12 cellular contexts compared by ENCODE assay signal in genomic region chr15:73941044-73941443, GRCh38. TPM values are rescaled to one million over a fixed set of nuclear protein-coding genes. Genes with fewer than 3 reads are reported as not detected.
DNase-seq lines count a peak whose midpoint lies in the region; ATAC-seq, FAIRE-seq and TF ChIP-seq lines count a peak whose summit lies in the region.
"Had no signal": no experiment of that assay in that cellular context is flagged by ENCODE, and none has a peak within 500 bp of the region (broad histone marks: within the 10 kb centered on the region; RNA-seq: fewer than 3 reads in every experiment).

No MANE protein-coding gene starts in this region.

- WGBS in body of pancreas, 2 donors, result 80 to 100% methylated on average over 1 of the region's 1 CpG
- WGBS in aorta, 2 donors, result 0 to 11% methylated on average over 1 of the region's 1 CpG

- intact Hi-C loops in Right ventricle myocardium inferior (cut with DNase I) (no loop called here), cardiac septum (cut with DNase I) (no loop called here), body of pancreas (cut with DNase I) (no loop called here), kidney (cut with DNase I) (no loop called here), aorta (cut with DNase I) (no loop called here)
- intact Hi-C loops in activated CD4-positive, alpha-beta memory T cell treated with anti-CD3 and anti-CD28 coated beads for 36 hours (cut with micrococcal nuclease), result no loop called here

- peak; percentile 38 for ATAC-seq in Right ventricle myocardium inferior
- ATAC-seq in body of pancreas, result peak; percentile 26
- ATAC-seq in aorta (ENCODE audit: low FRiP score), result peak; percentile 75

- peaks cover 4% of the 10 kb centered on the region for H3K4me1 ChIP-seq in body of pancreas
- peaks cover 8% of the 10 kb centered on the region in 2 donors for H3K4me1 ChIP-seq in kidney (ENCODE audit: control insufficient read depth in 1 of 2, insufficient read depth in 1 of 2, low read depth in 1 of 2, low read length in 2 of 2)
- peaks cover 5 to 13% of the 10 kb centered on the region in 2 donors for H3K4me1 ChIP-seq in aorta (ENCODE audit: control insufficient read depth in 1 of 2, insufficient read depth in 2 of 2, low read length in 2 of 2)

- CTCF ChIA-PET in activated CD4-positive, alpha-beta memory T cell treated with anti-CD3 and anti-CD28 coated beads for 36 hours (lab: Charles Lee), result interaction anchor here (0.7 to 1.4 kb wide), 3 partner anchors 10 to 32 kb away, joined by 3 to 7 read pairs (median 3); no protein-coding TSS in a partner anchor

- TF ChIP-seq CTCF in body of pancreas (IDR thresholded peaks at IDR 0.05), result no peak
- TF ChIP-seq CTCF in kidney (IDR thresholded peaks at IDR 0.05; ENCODE audit: borderline replicate concordance, extremely low read depth, insufficient read depth), result no peak

- no peaks in the 10 kb centered on the region for H3K36me3 ChIP-seq in body of pancreas (replicated peaks in 1 of 2; ENCODE audit: insufficient read depth in 1 of 2, low read depth in 2 of 2)
- H3K36me3 ChIP-seq in kidney (ENCODE audit: control insufficient read depth in 1 of 2, insufficient read depth in 2 of 2, low read length in 2 of 2), result no peaks in the 10 kb centered on the region
- no peaks in the 10 kb centered on the region for H3K36me3 ChIP-seq in aorta (ENCODE audit: control insufficient read depth in 1 of 2, insufficient read depth in 2 of 2, low read length in 1 of 2)
- H3K36me3 ChIP-seq: BE2C had no signal

- no peak overlapping the region for H3K27ac Mint-ChIP-seq in activated CD4-positive, alpha-beta memory T cell treated with anti-CD3 and anti-CD28 coated beads for 36 hours
- H3K27ac Mint-ChIP-seq in T-helper 2 cell treated with Interferon-gamma antibody and Interleukin-4, amounts not matched to agents 5 μg/mL and 100 μg/mL, for 36 hours, result no peak overlapping the region
- H3K27ac Mint-ChIP-seq: activated naive CD4-positive, alpha-beta T cell treated with anti-CD3 and anti-CD28 coated beads, Interleukin-2, amount 50 U/mL, for 24 hours had no signal

- FAIRE-seq in kidney (lab: Jason Lieb, UNC), result no peak

- no peak overlapping the region for H3K4me3 Mint-ChIP-seq in activated CD4-positive, alpha-beta memory T cell treated with anti-CD3 and anti-CD28 coated beads for 36 hours
- H3K4me3 Mint-ChIP-seq in T-helper 2 cell treated with Interferon-gamma antibody and Interleukin-4, amounts not matched to agents 5 μg/mL and 100 μg/mL, for 36 hours, result no peak overlapping the region
- H3K4me3 Mint-ChIP-seq: activated naive CD4-positive, alpha-beta T cell treated with anti-CD3 and anti-CD28 coated beads, Interleukin-2, amount 50 U/mL, for 24 hours had no signal

- no peak overlapping the region for H3K4me3 ChIP-seq in body of pancreas
- H3K4me3 ChIP-seq in kidney (ENCODE audit: low read length in 2 of 2), result no peak overlapping the region
- H3K4me3 ChIP-seq in aorta (ENCODE audit: low read length in 2 of 2), result no peak overlapping the region

- no peaks in the 10 kb centered on the region for H3K9me3 ChIP-seq in body of pancreas
- no peaks in the 10 kb centered on the region for H3K9me3 ChIP-seq in kidney (ENCODE audit: control insufficient read depth in 1 of 2, low read length in 2 of 2)
- no peaks in the 10 kb centered on the region for H3K9me3 ChIP-seq in aorta (ENCODE audit: control insufficient read depth, low read length)
- H3K9me3 ChIP-seq: BE2C had no signal

- H3K9me3 Mint-ChIP-seq in activated CD4-positive, alpha-beta memory T cell treated with anti-CD3 and anti-CD28 coated beads for 36 hours, result no peaks in the 10 kb centered on the region
- no peaks in the 10 kb centered on the region for H3K9me3 Mint-ChIP-seq in T-helper 2 cell treated with Interferon-gamma antibody and Interleukin-4, amounts not matched to agents 5 μg/mL and 100 μg/mL, for 36 hours
- H3K9me3 Mint-ChIP-seq: activated naive CD4-positive, alpha-beta T cell treated with anti-CD3 and anti-CD28 coated beads, Interleukin-2, amount 50 U/mL, for 24 hours had no signal

- peaks cover 14% of the 10 kb centered on the region for H3K4me1 Mint-ChIP-seq in activated CD4-positive, alpha-beta memory T cell treated with anti-CD3 and anti-CD28 coated beads for 36 hours (ENCODE audit: low read depth)
- peaks cover 12% of the 10 kb centered on the region for H3K4me1 Mint-ChIP-seq in T-helper 2 cell treated with Interferon-gamma antibody and Interleukin-4, amounts not matched to agents 5 μg/mL and 100 μg/mL, for 36 hours (ENCODE audit: low read depth)

- DNase-seq in Right ventricle myocardium inferior (ENCODE audit: missing footprints) (no peak), cardiac septum (ENCODE audit: low spot score) (no peak), body of pancreas (no peak), kidney (peak; percentile 54), aorta (peak; percentile 86 to 87), NOMO-1 treated with dmso at 0.1 percent for 144 hours (lab: John Stamatoyannopoulos, UW; ENCODE audit: unreplicated experiment) (no peak)
- DNase-seq in activated CD4-positive, alpha-beta memory T cell treated with anti-CD3 and anti-CD28 coated beads for 36 hours, result no peak
- DNase-seq in T-helper 2 cell treated with Interferon-gamma antibody and Interleukin-4, amounts not matched to agents 5 μg/mL and 100 μg/mL, for 36 hours (ENCODE audit: low spot score), result no peak
- DNase-seq: NCI-H2107 had no signal

- no peak for TF ChIP-seq POLR2A in body of pancreas (IDR thresholded peaks at IDR 0.05)

- no peak overlapping the region for H3K9ac ChIP-seq in kidney (ENCODE audit: low read length in 2 of 2)

- POLR2A ChIA-PET in activated CD4-positive, alpha-beta memory T cell treated with anti-CD3 and anti-CD28 coated beads for 36 hours (lab: Charles Lee), result no interaction called here

- no peaks in the 10 kb centered on the region for H3K27me3 Mint-ChIP-seq in activated CD4-positive, alpha-beta memory T cell treated with anti-CD3 and anti-CD28 coated beads for 36 hours
- H3K27me3 Mint-ChIP-seq in T-helper 2 cell treated with Interferon-gamma antibody and Interleukin-4, amounts not matched to agents 5 μg/mL and 100 μg/mL, for 36 hours (ENCODE audit: low read depth), result peaks cover 2% of the 10 kb centered on the region
- H3K27me3 Mint-ChIP-seq: activated naive CD4-positive, alpha-beta T cell treated with anti-CD3 and anti-CD28 coated beads, Interleukin-2, amount 50 U/mL, for 24 hours had no signal

- H3K27ac ChIP-seq in body of pancreas (no peak overlapping the region), kidney (ENCODE audit: low read depth in 2 of 2, low read length in 2 of 2) (peak overlapping the region in 1 of 2 donors; percentile 33), aorta (ENCODE audit: low read depth in 1 of 2, low read length in 2 of 2) (peak overlapping the region; percentile 80 to 96)
- H3K27ac ChIP-seq: HL-60 had no signal

- no peaks in the 10 kb centered on the region for H3K27me3 ChIP-seq in body of pancreas
- H3K27me3 ChIP-seq in aorta (ENCODE audit: control insufficient read depth in 1 of 2, insufficient read depth in 2 of 2, low read length in 1 of 2), result no peaks in the 10 kb centered on the region
- H3K27me3 ChIP-seq: BE2C had no signal

- H3K36me3 Mint-ChIP-seq in activated CD4-positive, alpha-beta memory T cell treated with anti-CD3 and anti-CD28 coated beads for 36 hours, result no peaks in the 10 kb centered on the region
- H3K36me3 Mint-ChIP-seq in T-helper 2 cell treated with Interferon-gamma antibody and Interleukin-4, amounts not matched to agents 5 μg/mL and 100 μg/mL, for 36 hours (ENCODE audit: low read depth), result no peaks in the 10 kb centered on the region
- H3K36me3 Mint-ChIP-seq: activated naive CD4-positive, alpha-beta T cell treated with anti-CD3 and anti-CD28 coated beads, Interleukin-2, amount 50 U/mL, for 24 hours had no signal

RNA-seq across cellular contexts. Expression of gene LOXL1, which starts 14.8 kb away (rescaled TPM):
- total RNA-seq in Right ventricle myocardium inferior (15.9 TPM), cardiac septum (29.1 TPM), body of pancreas (10 to 100 TPM in 1 of 2 donors, 1 to 10 TPM in 1; 8.6 to 14.5 TPM), kidney (33.2 TPM), aorta (100 to 1,000 TPM; 108 to 115 TPM)
- polyA plus RNA-seq in kidney (ENCODE audit: insufficient read depth, low read depth, low replicate concordance) (35.1 TPM), aorta (100 to 1,000 TPM in 1 of 2 donors, 10 to 100 TPM in 1; 49.0 to 138 TPM)
- 1 to 10 TPM; 2.5 to 3.3 TPM for total RNA-seq in activated CD4-positive, alpha-beta memory T cell treated with anti-CD3 and anti-CD28 coated beads for 36 hours

RNA-seq across cellular contexts. Expression of gene STOML1, which starts 51.1 kb away (rescaled TPM):
- total RNA-seq in Right ventricle myocardium inferior (31.2 TPM), cardiac septum (32.1 TPM), body of pancreas (10 to 100 TPM in 1 of 2 donors, 1 to 10 TPM in 1; 6.0 to 10.2 TPM), kidney (22.2 TPM), aorta (10 to 100 TPM; 12.9 to 16.4 TPM)
- polyA plus RNA-seq in kidney (ENCODE audit: insufficient read depth, low read depth, low replicate concordance) (15.0 TPM), aorta (10 to 100 TPM; 10.5 to 19.2 TPM)
- total RNA-seq in activated CD4-positive, alpha-beta memory T cell treated with anti-CD3 and anti-CD28 coated beads for 36 hours, result 10 to 100 TPM in 1 of 2 experiments, 1 to 10 TPM in 1; 7.1 to 10.1 TPM

RNA-seq across cellular contexts. Expression of gene PML, which starts 53.5 kb away (rescaled TPM):
- 22.3 TPM for total RNA-seq in Right ventricle myocardium inferior
- total RNA-seq in cardiac septum, result 24.6 TPM
- 10 to 100 TPM; 27.8 to 38.2 TPM for total RNA-seq in body of pancreas
- total RNA-seq in kidney, result 82.9 TPM
- 19.6 TPM for polyA plus RNA-seq in kidney (ENCODE audit: insufficient read depth, low read depth, low replicate concordance)
- 10 to 100 TPM; 72.6 to 91.9 TPM for total RNA-seq in aorta
- 10 to 100 TPM in 1 of 2 donors, 1 to 10 TPM in 1; 8.6 to 45.5 TPM for polyA plus RNA-seq in aorta
- 10 to 100 TPM; 67.6 to 69.8 TPM for total RNA-seq in activated CD4-positive, alpha-beta memory T cell treated with anti-CD3 and anti-CD28 coated beads for 36 hours

Comparison
In these comparisons a context has a peak if more than half of its experiments do, and no peak if none do; other contexts are left out.
1. DNase-seq: peak in kidney (single experiment) and aorta (2 of 2); none in Right ventricle myocardium inferior (single experiment), cardiac septum (single experiment), body of pancreas (0 of 4), NOMO-1 treated with dmso at 0.1 percent for 144 hours (single experiment), activated CD4-positive, alpha-beta memory T cell treated with anti-CD3 and anti-CD28 coated beads for 36 hours (single experiment) and T-helper 2 cell treated with Interferon-gamma antibody and Interleukin-4, amounts not matched to agents 5 μg/mL and 100 μg/mL, for 36 hours (single experiment).
2. H3K27ac ChIP-seq: peak in aorta (2 of 2); none in body of pancreas (0 of 4).
3. Peak in every context shown above with its lines, with median percentiles within 50 percentile points of each other: ATAC-seq.